ENCODE assay signal across 8 cellular contexts in the genomic region with DNA sequence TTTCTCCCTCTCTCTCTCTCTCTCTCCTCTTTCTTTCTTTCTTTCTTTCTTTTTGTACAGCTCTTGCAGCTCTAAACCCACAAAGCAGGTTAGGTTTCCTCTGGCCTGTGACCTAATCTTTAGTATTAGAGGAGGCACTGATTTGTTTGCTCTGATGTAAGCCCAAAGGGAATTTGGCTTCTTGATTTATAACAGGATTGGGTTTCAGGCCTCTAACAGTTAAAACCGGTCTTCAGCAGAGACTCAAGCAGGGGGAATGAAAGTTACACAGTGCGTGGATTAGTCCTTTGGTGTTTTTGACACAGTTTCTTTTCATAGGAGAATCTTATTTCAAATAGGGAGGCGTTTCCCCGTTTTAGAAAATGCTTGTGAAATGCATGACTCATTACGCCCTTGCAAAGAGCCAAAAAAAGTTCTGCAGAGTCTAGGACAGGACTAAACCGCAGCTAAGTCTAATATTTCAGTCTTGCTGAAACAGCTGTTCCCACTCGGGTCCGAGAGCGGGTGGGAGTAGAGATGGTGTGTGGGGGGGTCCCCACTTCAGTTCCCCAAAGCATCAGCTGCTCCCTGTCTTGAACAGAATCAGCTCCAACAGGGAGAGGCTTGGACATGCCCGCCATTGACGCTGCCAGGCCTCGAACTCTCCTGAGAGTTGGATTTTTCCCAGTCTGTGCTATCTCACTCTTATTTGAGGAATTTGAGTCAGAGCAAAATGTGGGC.
DNase-seq lines count a peak whose midpoint lies in the region; ATAC-seq and TF ChIP-seq lines count a peak whose summit lies in the region.

No MANE protein-coding gene starts in this region.

- peak overlapping the region; percentile 90 for H3K27ac Mint-ChIP-seq in activated CD4-positive, alpha-beta memory T cell treated with anti-CD3 and anti-CD28 coated beads, Interleukin-2, amount 10 ng/mL, durations not matched to agents 7 days and 5 days

- H3K9me3 Mint-ChIP-seq in activated CD4-positive, alpha-beta memory T cell treated with anti-CD3 and anti-CD28 coated beads, Interleukin-2, amount 10 ng/mL, durations not matched to agents 7 days and 5 days = no peaks in the 10 kb centered on the region

- CTCF ChIA-PET in activated CD4-positive, alpha-beta memory T cell treated with anti-CD3 and anti-CD28 coated beads, Interleukin-2, amount 10 ng/mL, durations not matched to agents 7 days and 5 days (lab: Charles Lee) = no interaction called here

- peak overlapping the region; percentile 20; the same call in 1 of the 2 replicates for H3K4me3 ChIP-seq in HFF-Myc (replicated peaks; ENCODE audit: low read depth, low read length)
- no peak overlapping the region for H3K4me3 ChIP-seq in skeletal muscle cell (ENCODE audit: low read depth, low read length)

- peaks cover 2% of the 10 kb centered on the region for H3K27me3 Mint-ChIP-seq in activated CD4-positive, alpha-beta memory T cell treated with anti-CD3 and anti-CD28 coated beads, Interleukin-2, amount 10 ng/mL, durations not matched to agents 7 days and 5 days

- intact Hi-C loops in Right ventricle myocardium superior (cut with DNase I) = loop anchor here (10.0 kb wide), 1 partner anchor 306 kb away; no protein-coding TSS in a partner anchor
- intact Hi-C loops in posterior cingulate gyrus (cut with DNase I) = no loop called here

- peaks cover 70% of the 10 kb centered on the region for H3K4me1 Mint-ChIP-seq in activated CD4-positive, alpha-beta memory T cell treated with anti-CD3 and anti-CD28 coated beads, Interleukin-2, amount 10 ng/mL, durations not matched to agents 7 days and 5 days

- POLR2A ChIA-PET in activated CD4-positive, alpha-beta memory T cell treated with anti-CD3 and anti-CD28 coated beads, Interleukin-2, amount 10 ng/mL, durations not matched to agents 7 days and 5 days (lab: Charles Lee) = interaction anchor here (1.0 to 3.1 kb wide), 4 partner anchors 14 to 315 kb away, joined by 3 to 26 read pairs (median 7); a partner anchor contains a TSS

- H3K36me3 Mint-ChIP-seq in activated CD4-positive, alpha-beta memory T cell treated with anti-CD3 and anti-CD28 coated beads, Interleukin-2, amount 10 ng/mL, durations not matched to agents 7 days and 5 days (ENCODE audit: low read depth) = no peaks in the 10 kb centered on the region

- peak; percentile 63 for DNase-seq in AG08396 (ENCODE audit: low spot score)
- DNase-seq in HFF-Myc (ENCODE audit: extremely low read depth, low read depth) = peak; percentile 90
- DNase-seq in activated CD4-positive, alpha-beta memory T cell treated with anti-CD3 and anti-CD28 coated beads, Interleukin-2, amount 10 ng/mL, durations not matched to agents 7 days and 5 days = no peak
- DNase-seq in Right ventricle myocardium superior = peak; percentile 73
- DNase-seq in skeletal muscle cell (ENCODE audit: low read depth) = peak; percentile 94
- no peak for DNase-seq in OCI-M1 (lab: John Stamatoyannopoulos, UW)
- DNase-seq in GM19238 (ENCODE audit: insufficient read length, low spot score) = no peak
- no peak for DNase-seq in posterior cingulate gyrus

- H3K4me3 Mint-ChIP-seq in activated CD4-positive, alpha-beta memory T cell treated with anti-CD3 and anti-CD28 coated beads, Interleukin-2, amount 10 ng/mL, durations not matched to agents 7 days and 5 days = peak overlapping the region; percentile 79

- no peak for TF ChIP-seq CTCF in HFF-Myc (IDR thresholded peaks at IDR 0.05; ENCODE audit: low read depth, low read length, missing control alignments)

- ATAC-seq in Right ventricle myocardium superior (ENCODE audit: poor library complexity) = peak; percentile 80

Comparison
In these comparisons a context has a peak if more than half of its experiments do, and no peak if none do; other contexts are left out.
1. DNase-seq: peak in AG08396 (single experiment), HFF-Myc (single experiment), Right ventricle myocardium superior (single experiment) and skeletal muscle cell (single experiment); none in activated CD4-positive, alpha-beta memory T cell treated with anti-CD3 and anti-CD28 coated beads, Interleukin-2, amount 10 ng/mL, durations not matched to agents 7 days and 5 days (single experiment), OCI-M1 (single experiment), GM19238 (single experiment) and posterior cingulate gyrus (0 of 10).